8 cellular contexts compared by ENCODE assay signal in the genomic region with DNA sequence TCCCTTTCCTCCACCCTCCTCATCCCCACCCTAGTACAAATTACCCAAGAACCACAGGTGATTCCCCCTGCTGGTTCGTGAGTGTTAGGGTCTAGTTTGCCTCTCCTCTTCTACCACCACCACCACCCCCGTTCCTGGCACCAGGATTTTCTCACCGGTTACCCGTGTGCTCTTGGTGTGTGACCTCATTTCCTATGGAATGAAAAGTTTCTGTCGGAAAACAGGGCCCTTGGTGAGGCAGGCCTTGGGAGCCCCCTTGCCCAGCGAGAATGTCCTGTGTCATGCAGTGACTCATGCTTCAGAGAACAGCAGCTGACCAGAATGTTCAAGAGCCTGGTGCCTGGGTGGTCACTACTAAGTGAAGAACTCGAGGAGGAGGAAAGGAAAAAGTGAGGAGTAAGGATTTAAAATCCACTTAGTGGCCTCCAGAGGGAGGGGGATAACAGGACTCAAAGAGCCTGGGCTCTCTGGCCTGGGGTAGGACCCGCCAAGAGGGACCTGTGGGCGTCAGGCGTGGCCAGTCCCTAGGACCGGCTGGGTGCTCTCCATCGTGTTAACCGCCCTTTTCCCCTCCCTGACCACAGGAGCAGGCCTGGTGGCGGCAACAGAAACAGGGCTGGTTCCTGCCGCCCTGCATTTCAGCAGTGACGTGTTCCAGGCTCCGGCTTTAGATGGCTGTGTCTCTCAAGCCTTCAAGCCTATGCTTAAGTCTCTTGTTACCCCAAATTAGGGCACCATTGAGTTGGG. TPM values are rescaled to one million over a fixed set of nuclear protein-coding genes. Genes with fewer than 3 reads are reported as not detected.
DNase-seq lines count a peak whose midpoint lies in the region; ATAC-seq and TF ChIP-seq lines count a peak whose summit lies in the region.

No MANE protein-coding gene starts in this region.

- H3K4me3 ChIP-seq in brain microvascular endothelial cell (ENCODE audit: low read depth, low read length) = peak overlapping the region; percentile 54

- intact Hi-C loops in activated naive CD4-positive, alpha-beta T cell treated with anti-CD3 and anti-CD28 coated beads for 36 hours (cut with micrococcal nuclease) = no loop called here

- no peaks in the 10 kb centered on the region for H3K36me3 ChIP-seq in brain microvascular endothelial cell (replicated peaks)

- no peak for DNase-seq in activated T-cell treated with anti-CD3 and anti-CD28 coated beads, Interleukin-2, amount 50 U/mL, for 4 hours
- DNase-seq in activated T-cell treated with anti-CD3 and anti-CD28 coated beads for 4 hours = no peak
- peak; percentile 96 for DNase-seq in brain microvascular endothelial cell
- DNase-seq in iPS-NIHi7 (ENCODE audit: extremely low spot score) = peak; percentile 67
- peak; percentile 95 for DNase-seq in smooth muscle cell of the brain vasculature (ENCODE audit: low read depth, low spot score)
- no peak for DNase-seq in activated CD8-positive, alpha-beta memory T cell treated with anti-CD3 and anti-CD28 coated beads, Interleukin-2, amount 50 U/mL, for 48 hours
- DNase-seq in activated naive CD4-positive, alpha-beta T cell treated with anti-CD3 and anti-CD28 coated beads for 36 hours = no peak

- peaks cover 14% of the 10 kb centered on the region for H3K4me1 Mint-ChIP-seq in activated T-cell treated with anti-CD3 and anti-CD28 coated beads, Interleukin-2, amount 50 U/mL, for 4 hours (ENCODE audit: low read depth)
- H3K4me1 Mint-ChIP-seq in activated naive CD4-positive, alpha-beta T cell treated with anti-CD3 and anti-CD28 coated beads for 36 hours (ENCODE audit: low read depth) = peaks cover 17% of the 10 kb centered on the region

- no peak overlapping the region for H3K4me3 Mint-ChIP-seq in activated T-cell treated with anti-CD3 and anti-CD28 coated beads, Interleukin-2, amount 50 U/mL, for 4 hours
- H3K4me3 Mint-ChIP-seq in activated naive CD4-positive, alpha-beta T cell treated with anti-CD3 and anti-CD28 coated beads for 36 hours = no peak overlapping the region

- peaks cover 43% of the 10 kb centered on the region for H3K27me3 Mint-ChIP-seq in activated T-cell treated with anti-CD3 and anti-CD28 coated beads, Interleukin-2, amount 50 U/mL, for 4 hours (ENCODE audit: low read depth)
- peaks cover 36% of the 10 kb centered on the region for H3K27me3 Mint-ChIP-seq in activated naive CD4-positive, alpha-beta T cell treated with anti-CD3 and anti-CD28 coated beads for 36 hours (ENCODE audit: low read depth)

- ATAC-seq in activated T-cell treated with anti-CD3 and anti-CD28 coated beads, Interleukin-2, amount 50 U/mL, for 4 hours = peak; percentile 37 to 43
- ATAC-seq in GM18868 (IDR thresholded peaks at IDR 0.05; ENCODE audit: unreplicated experiment) = no peak

- H3K27me3 ChIP-seq in brain microvascular endothelial cell (replicated peaks) = no peaks in the 10 kb centered on the region

- H3K9me3 Mint-ChIP-seq in activated T-cell treated with anti-CD3 and anti-CD28 coated beads, Interleukin-2, amount 50 U/mL, for 4 hours = no peaks in the 10 kb centered on the region
- no peaks in the 10 kb centered on the region for H3K9me3 Mint-ChIP-seq in activated naive CD4-positive, alpha-beta T cell treated with anti-CD3 and anti-CD28 coated beads for 36 hours

- in situ Hi-C loops in brain microvascular endothelial cell (cut with HindIII; ENCODE audit: low pct_ligation_motif_present, low sequenced_read_pairs) = no loop called here

- H3K36me3 Mint-ChIP-seq in activated T-cell treated with anti-CD3 and anti-CD28 coated beads, Interleukin-2, amount 50 U/mL, for 4 hours (ENCODE audit: insufficient read depth) = no peaks in the 10 kb centered on the region
- H3K36me3 Mint-ChIP-seq in activated naive CD4-positive, alpha-beta T cell treated with anti-CD3 and anti-CD28 coated beads for 36 hours (ENCODE audit: low read depth) = peaks cover 2% of the 10 kb centered on the region

- peak overlapping the region; percentile 94 for H3K27ac ChIP-seq in brain microvascular endothelial cell

- TF ChIP-seq CTCF in brain microvascular endothelial cell (IDR thresholded peaks at IDR 0.05; ENCODE audit: low read depth, low read length, missing control alignments) = peak; percentile 50

- H3K27ac Mint-ChIP-seq in activated naive CD4-positive, alpha-beta T cell treated with anti-CD3 and anti-CD28 coated beads for 36 hours = no peak overlapping the region

- CTCF ChIA-PET in activated naive CD4-positive, alpha-beta T cell treated with anti-CD3 and anti-CD28 coated beads for 36 hours (lab: Charles Lee) = interaction anchor here (0.7 to 1.4 kb wide), 2 partner anchors 9 to 214 kb away, joined by 3 read pairs; no protein-coding TSS in a partner anchor

RNA-seq across cellular contexts. Expression of gene C22orf31, which starts 30.2 kb away (rescaled TPM):
- not detected for total RNA-seq in activated T-cell treated with anti-CD3 and anti-CD28 coated beads, Interleukin-2, amount 50 U/mL, for 4 hours
- total RNA-seq in activated naive CD4-positive, alpha-beta T cell treated with anti-CD3 and anti-CD28 coated beads for 36 hours = not detected

RNA-seq across cellular contexts. Expression of gene KREMEN1, which starts 41.4 kb away (rescaled TPM):
- under 1 TPM; 0.03 to 0.33 (median 0.03) TPM for total RNA-seq in activated T-cell treated with anti-CD3 and anti-CD28 coated beads, Interleukin-2, amount 50 U/mL, for 4 hours
- total RNA-seq in activated naive CD4-positive, alpha-beta T cell treated with anti-CD3 and anti-CD28 coated beads for 36 hours = under 1 TPM; 0.17 to 0.35 TPM

Comparison
In these comparisons a context has a peak if more than half of its experiments do, and no peak if none do; other contexts are left out.
1. DNase-seq: peak in brain microvascular endothelial cell (single experiment), iPS-NIHi7 (single experiment) and smooth muscle cell of the brain vasculature (single experiment); none in activated T-cell treated with anti-CD3 and anti-CD28 coated beads, Interleukin-2, amount 50 U/mL, for 4 hours (single experiment), activated T-cell treated with anti-CD3 and anti-CD28 coated beads for 4 hours (single experiment), activated CD8-positive, alpha-beta memory T cell treated with anti-CD3 and anti-CD28 coated beads, Interleukin-2, amount 50 U/mL, for 48 hours (single experiment) and activated naive CD4-positive, alpha-beta T cell treated with anti-CD3 and anti-CD28 coated beads for 36 hours (single experiment).